ENCODE assay signal across 1 cellular context in genomic region chr5:180093651-180094382, GRCh38.
A peak's percentile ranks its signal among the peaks of the same experiment; 100 is the strongest.
TF ChIP-seq lines count a peak whose summit lies in the region.

No MANE protein-coding gene starts in this region.

TF ChIP-seq in K562, 482 proteins besides CTCF, POLR2A, EP300 and RAD21 (continued from another document and continues in another):
- TF ChIP-seq, protein P1, sequence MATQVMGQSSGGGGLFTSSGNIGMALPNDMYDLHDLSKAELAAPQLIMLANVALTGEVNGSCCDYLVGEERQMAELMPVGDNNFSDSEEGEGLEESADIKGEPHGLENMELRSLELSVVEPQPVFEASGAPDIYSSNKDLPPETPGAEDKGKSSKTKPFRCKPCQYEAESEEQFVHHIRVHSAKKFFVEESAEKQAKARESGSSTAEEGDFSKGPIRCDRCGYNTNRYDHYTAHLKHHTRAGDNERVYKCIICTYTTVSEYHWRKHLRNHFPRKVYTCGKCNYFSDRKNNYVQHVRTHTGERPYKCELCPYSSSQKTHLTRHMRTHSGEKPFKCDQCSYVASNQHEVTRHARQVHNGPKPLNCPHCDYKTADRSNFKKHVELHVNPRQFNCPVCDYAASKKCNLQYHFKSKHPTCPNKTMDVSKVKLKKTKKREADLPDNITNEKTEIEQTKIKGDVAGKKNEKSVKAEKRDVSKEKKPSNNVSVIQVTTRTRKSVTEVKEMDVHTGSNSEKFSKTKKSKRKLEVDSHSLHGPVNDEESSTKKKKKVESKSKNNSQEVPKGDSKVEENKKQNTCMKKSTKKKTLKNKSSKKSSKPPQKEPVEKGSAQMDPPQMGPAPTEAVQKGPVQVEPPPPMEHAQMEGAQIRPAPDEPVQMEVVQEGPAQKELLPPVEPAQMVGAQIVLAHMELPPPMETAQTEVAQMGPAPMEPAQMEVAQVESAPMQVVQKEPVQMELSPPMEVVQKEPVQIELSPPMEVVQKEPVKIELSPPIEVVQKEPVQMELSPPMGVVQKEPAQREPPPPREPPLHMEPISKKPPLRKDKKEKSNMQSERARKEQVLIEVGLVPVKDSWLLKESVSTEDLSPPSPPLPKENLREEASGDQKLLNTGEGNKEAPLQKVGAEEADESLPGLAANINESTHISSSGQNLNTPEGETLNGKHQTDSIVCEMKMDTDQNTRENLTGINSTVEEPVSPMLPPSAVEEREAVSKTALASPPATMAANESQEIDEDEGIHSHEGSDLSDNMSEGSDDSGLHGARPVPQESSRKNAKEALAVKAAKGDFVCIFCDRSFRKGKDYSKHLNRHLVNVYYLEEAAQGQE (CRISPR knock-in tag; IDR thresholded peaks at IDR 0.05; ENCODE audit: low read depth), result no peak
- TF ChIP-seq CBX3 (IDR thresholded peaks at IDR 0.05; ENCODE audit: borderline replicate concordance in 1 of 2, low read length in 2 of 2), result peak in 1 of 2 experiments; percentile 81; a peak in 1 of 3 replicates
- 0 out of 2 replicates have a peak, but pooled peaks have one; percentile 25 for TF ChIP-seq ERF (CRISPR knock-in tag; IDR thresholded peaks at IDR 0.05)
- TF ChIP-seq JUND (IDR thresholded peaks at IDR 0.05; ENCODE audit: borderline replicate concordance, low read depth, low read length), result peak; percentile 86
- TF ChIP-seq JUND (tag; IDR thresholded peaks at IDR 0.05; ENCODE audit: borderline replicate concordance, low read depth, low read length), result peak; percentile 75; the same call in 2 of the 3 replicates
- peak; percentile 81 for TF ChIP-seq GABPA (tag; conservative IDR thresholded peaks at IDR 0.05; ENCODE audit: low read depth)
- TF ChIP-seq SUPT5H (IDR thresholded peaks at IDR 0.05), result no peak
- TF ChIP-seq GABPB1 (CRISPR knock-in tag; IDR thresholded peaks at IDR 0.05), result peak; percentile 45; the same call in 1 of the 2 replicates
- TF ChIP-seq SMAD4 (CRISPR knock-in tag; conservative IDR thresholded peaks at IDR 0.05), result peak; percentile 95
- TF ChIP-seq CAMTA2 (CRISPR knock-in tag; conservative IDR thresholded peaks at IDR 0.05), result no peak
- TF ChIP-seq EGR1 (conservative IDR thresholded peaks at IDR 0.05), result peak; percentile 97
- peak; percentile 77; the same call in 1 of the 2 replicates for TF ChIP-seq BCOR (IDR thresholded peaks at IDR 0.05)
- TF ChIP-seq HSF4 (CRISPR knock-in tag; IDR thresholded peaks at IDR 0.05; ENCODE audit: borderline replicate concordance), result no peak
- TF ChIP-seq ZNF224 (CRISPR knock-in tag; IDR thresholded peaks at IDR 0.05), result no peak
- peak; percentile 55; the same call in 1 of the 2 replicates for TF ChIP-seq TCF7L2 (IDR thresholded peaks at IDR 0.05; ENCODE audit: low read depth, low read length)
- TF ChIP-seq MTA2 (IDR thresholded peaks at IDR 0.05; ENCODE audit: low read depth), result peak; percentile 96
- no peak for TF ChIP-seq ZKSCAN3 (CRISPR knock-in tag; IDR thresholded peaks at IDR 0.05)
- peak; percentile 90 for TF ChIP-seq SMAD1 (IDR thresholded peaks at IDR 0.05; ENCODE audit: low read depth, low read length, partially characterized antibody)
- TF ChIP-seq, protein P2, sequence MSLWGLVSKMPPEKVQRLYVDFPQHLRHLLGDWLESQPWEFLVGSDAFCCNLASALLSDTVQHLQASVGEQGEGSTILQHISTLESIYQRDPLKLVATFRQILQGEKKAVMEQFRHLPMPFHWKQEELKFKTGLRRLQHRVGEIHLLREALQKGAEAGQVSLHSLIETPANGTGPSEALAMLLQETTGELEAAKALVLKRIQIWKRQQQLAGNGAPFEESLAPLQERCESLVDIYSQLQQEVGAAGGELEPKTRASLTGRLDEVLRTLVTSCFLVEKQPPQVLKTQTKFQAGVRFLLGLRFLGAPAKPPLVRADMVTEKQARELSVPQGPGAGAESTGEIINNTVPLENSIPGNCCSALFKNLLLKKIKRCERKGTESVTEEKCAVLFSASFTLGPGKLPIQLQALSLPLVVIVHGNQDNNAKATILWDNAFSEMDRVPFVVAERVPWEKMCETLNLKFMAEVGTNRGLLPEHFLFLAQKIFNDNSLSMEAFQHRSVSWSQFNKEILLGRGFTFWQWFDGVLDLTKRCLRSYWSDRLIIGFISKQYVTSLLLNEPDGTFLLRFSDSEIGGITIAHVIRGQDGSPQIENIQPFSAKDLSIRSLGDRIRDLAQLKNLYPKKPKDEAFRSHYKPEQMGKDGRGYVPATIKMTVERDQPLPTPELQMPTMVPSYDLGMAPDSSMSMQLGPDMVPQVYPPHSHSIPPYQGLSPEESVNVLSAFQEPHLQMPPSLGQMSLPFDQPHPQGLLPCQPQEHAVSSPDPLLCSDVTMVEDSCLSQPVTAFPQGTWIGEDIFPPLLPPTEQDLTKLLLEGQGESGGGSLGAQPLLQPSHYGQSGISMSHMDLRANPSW (CRISPR knock-in tag; IDR thresholded peaks at IDR 0.05), result no peak
- no peak for TF ChIP-seq ZNF77 (CRISPR knock-in tag; IDR thresholded peaks at IDR 0.05)
- TF ChIP-seq, protein P3, sequence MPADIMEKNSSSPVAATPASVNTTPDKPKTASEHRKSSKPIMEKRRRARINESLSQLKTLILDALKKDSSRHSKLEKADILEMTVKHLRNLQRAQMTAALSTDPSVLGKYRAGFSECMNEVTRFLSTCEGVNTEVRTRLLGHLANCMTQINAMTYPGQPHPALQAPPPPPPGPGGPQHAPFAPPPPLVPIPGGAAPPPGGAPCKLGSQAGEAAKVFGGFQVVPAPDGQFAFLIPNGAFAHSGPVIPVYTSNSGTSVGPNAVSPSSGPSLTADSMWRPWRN (IDR thresholded peaks at IDR 0.05; ENCODE audit: low read depth), result peak; percentile 88
- peak; percentile 41; the same call in 1 of the 2 replicates for TF ChIP-seq NR2C1 (IDR thresholded peaks at IDR 0.05)
- peak; percentile 49 for TF ChIP-seq NR2C1 (tag; IDR thresholded peaks at IDR 0.05)
- TF ChIP-seq ZC3H11A (IDR thresholded peaks at IDR 0.05; ENCODE audit: low read depth, low read length), result 0 out of 2 replicates have a peak, but pooled peaks have one; percentile 56
- peak; percentile 69; the same call in 1 of the 2 replicates for TF ChIP-seq ZNF449 (CRISPR knock-in tag; IDR thresholded peaks at IDR 0.05)
- TF ChIP-seq NCOA6 (IDR thresholded peaks at IDR 0.05), result peak; percentile 56; the same call in 1 of the 2 replicates
- peak; percentile 80 for TF ChIP-seq ZBTB33 (CRISPR knock-in tag; IDR thresholded peaks at IDR 0.05)
- TF ChIP-seq, protein P4, sequence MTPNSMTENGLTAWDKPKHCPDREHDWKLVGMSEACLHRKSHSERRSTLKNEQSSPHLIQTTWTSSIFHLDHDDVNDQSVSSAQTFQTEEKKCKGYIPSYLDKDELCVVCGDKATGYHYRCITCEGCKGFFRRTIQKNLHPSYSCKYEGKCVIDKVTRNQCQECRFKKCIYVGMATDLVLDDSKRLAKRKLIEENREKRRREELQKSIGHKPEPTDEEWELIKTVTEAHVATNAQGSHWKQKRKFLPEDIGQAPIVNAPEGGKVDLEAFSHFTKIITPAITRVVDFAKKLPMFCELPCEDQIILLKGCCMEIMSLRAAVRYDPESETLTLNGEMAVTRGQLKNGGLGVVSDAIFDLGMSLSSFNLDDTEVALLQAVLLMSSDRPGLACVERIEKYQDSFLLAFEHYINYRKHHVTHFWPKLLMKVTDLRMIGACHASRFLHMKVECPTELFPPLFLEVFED (CRISPR knock-in tag; conservative IDR thresholded peaks at IDR 0.05), result 0 out of 2 replicates have a peak, but pooled peaks have one; percentile 59
- TF ChIP-seq TFE3 (CRISPR knock-in tag; IDR thresholded peaks at IDR 0.05), result peak; percentile 20; the same call in 1 of the 2 replicates
- TF ChIP-seq HMG20B (CRISPR knock-in tag; IDR thresholded peaks at IDR 0.05), result 0 out of 2 replicates have a peak, but pooled peaks have one; percentile 42
- TF ChIP-seq TFAP4 (CRISPR knock-in tag; IDR thresholded peaks at IDR 0.05; ENCODE audit: borderline replicate concordance), result peak; percentile 83
- peak; percentile 98 for TF ChIP-seq TCF7 (IDR thresholded peaks at IDR 0.05; ENCODE audit: borderline replicate concordance)
- TF ChIP-seq RREB1 (CRISPR knock-in tag; IDR thresholded peaks at IDR 0.05), result peak; percentile 91; the same call in 1 of the 2 replicates
- 0 out of 2 replicates have a peak, but pooled peaks have one; percentile 58 for TF ChIP-seq CREM (IDR thresholded peaks at IDR 0.05; ENCODE audit: low read depth)
- TF ChIP-seq BCL6 (CRISPR knock-in tag; IDR thresholded peaks at IDR 0.05), result peak; percentile 4; the same call in 1 of the 2 replicates
- TF ChIP-seq ILK (tag; IDR thresholded peaks at IDR 0.05; ENCODE audit: borderline replicate concordance, low read depth), result no peak
